Comparison of ENCODE assay signal across 19 cellular contexts in the genomic region with DNA sequence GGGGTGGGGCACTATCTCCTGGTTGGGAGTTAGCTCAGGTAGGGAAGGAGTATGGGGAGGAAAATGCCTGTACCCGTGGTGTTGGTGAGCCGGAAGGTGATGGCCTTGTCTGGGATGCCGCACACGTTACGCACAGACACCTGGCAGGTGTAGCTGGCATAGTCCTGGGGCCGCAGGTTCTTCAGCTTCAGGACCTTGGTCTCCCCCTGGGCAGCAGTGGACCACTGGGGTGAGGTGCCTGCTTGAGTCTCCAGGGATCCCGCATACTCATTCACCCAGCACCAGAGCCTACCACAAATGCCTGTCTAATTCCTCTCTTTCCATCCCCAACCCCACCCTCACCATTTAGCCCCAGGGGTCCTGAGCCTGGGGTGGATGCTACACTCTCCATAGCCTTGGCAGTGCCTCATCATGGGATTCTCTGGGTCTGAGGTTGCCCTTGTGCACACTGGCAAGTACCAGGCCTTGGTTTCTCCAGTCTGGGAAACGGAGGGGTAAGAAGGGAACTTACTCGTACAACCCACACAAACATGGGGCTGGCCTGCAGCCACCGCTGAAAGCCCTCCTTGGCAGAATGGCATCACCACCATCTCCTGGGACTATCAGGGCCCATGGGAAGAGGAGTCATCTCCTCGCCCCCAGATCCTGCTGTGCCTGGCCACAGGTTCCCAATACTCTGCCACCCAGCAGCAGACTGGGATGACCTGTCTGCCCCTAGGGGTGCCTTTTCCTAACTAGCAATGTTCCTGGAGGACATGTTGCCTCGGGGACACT. TPM values are rescaled to one million over a fixed set of nuclear protein-coding genes. Genes with fewer than 3 reads are reported as not detected.
DNase-seq lines count a peak whose midpoint lies in the region; ATAC-seq, FAIRE-seq and TF ChIP-seq lines count a peak whose summit lies in the region.
"Had no signal": no experiment of that assay in that cellular context is flagged by ENCODE, and none has a peak within 500 bp of the region (broad histone marks: within the 10 kb centered on the region; RNA-seq: fewer than 3 reads in every experiment).

No MANE protein-coding gene starts in this region.

- no peak for ATAC-seq in foreskin keratinocyte
- ATAC-seq: GM23338 had no signal

- H3K36me3 ChIP-seq in bronchial epithelial cell (ENCODE audit: control insufficient read depth, insufficient read depth, low read length) = no peaks in the 10 kb centered on the region

- H3K27me3 Mint-ChIP-seq in T-helper 2 cell treated with Interferon-gamma antibody and Interleukin-4, amounts not matched to agents 5 μg/mL and 100 μg/mL, for 36 hours (ENCODE audit: low read depth) = peaks cover 22% of the 10 kb centered on the region

- peaks cover 6% of the 10 kb centered on the region for H3K36me3 Mint-ChIP-seq in T-helper 2 cell treated with Interferon-gamma antibody and Interleukin-4, amounts not matched to agents 5 μg/mL and 100 μg/mL, for 36 hours (ENCODE audit: low read depth)

- H3K4me1 ChIP-seq in foreskin keratinocyte = peaks cover 13% of the 10 kb centered on the region

- no peak overlapping the region for H3K4me3 Mint-ChIP-seq in T-helper 2 cell treated with Interferon-gamma antibody and Interleukin-4, amounts not matched to agents 5 μg/mL and 100 μg/mL, for 36 hours
- H3K4me3 Mint-ChIP-seq: CD4-positive, alpha-beta T cell; GM23338; HFFc6 had no signal

- H3K4me3 ChIP-seq in bronchial epithelial cell (ENCODE audit: low read depth, low read length) = no peak overlapping the region
- H3K4me3 ChIP-seq: A549, GM23338 had no signal

- peak; percentile 84 for FAIRE-seq in bronchial epithelial cell (lab: Jason Lieb, UNC)
- FAIRE-seq: A549, D721Med, G401.6, GM12892, H54, HTR-8/SVneo had no signal

- H3K4me1 Mint-ChIP-seq in T-helper 2 cell treated with Interferon-gamma antibody and Interleukin-4, amounts not matched to agents 5 μg/mL and 100 μg/mL, for 36 hours (ENCODE audit: low read depth) = no peaks in the 10 kb centered on the region

- DNase-seq in T-helper 2 cell treated with Interferon-gamma antibody and Interleukin-4, amounts not matched to agents 5 μg/mL and 100 μg/mL, for 36 hours (ENCODE audit: low spot score) = no peak
- DNase-seq in T-helper 2 cell (no peak), bronchial epithelial cell (ENCODE audit: low read depth) (no peak), posterior vena cava (ENCODE audit: low spot score) (peak; percentile 70), NCI-H1436 (lab: John Stamatoyannopoulos, UW) (no peak), foreskin keratinocyte (no peak)
- DNase-seq in activated naive CD4-positive, alpha-beta T cell (lab: John Stamatoyannopoulos, UW) = no peak
- DNase-seq: Caco-2; CD4-positive, alpha-beta T cell; HFFc6 had no signal

- no peak for TF ChIP-seq CTCF in bronchial epithelial cell (IDR thresholded peaks at IDR 0.05; ENCODE audit: insufficient read depth, low read length, severe bottlenecking)
- TF ChIP-seq CTCF in foreskin keratinocyte (conservative IDR thresholded peaks at IDR 0.05) = no peak

- H3K27me3 ChIP-seq in bronchial epithelial cell (ENCODE audit: control insufficient read depth, insufficient read depth, low read length) (no peaks in the 10 kb centered on the region), foreskin keratinocyte (no peaks in the 10 kb centered on the region)

- intact Hi-C loops in posterior vena cava (cut with DNase I) = no loop called here

- peaks cover 17% of the 10 kb centered on the region for H3K9me3 Mint-ChIP-seq in T-helper 2 cell treated with Interferon-gamma antibody and Interleukin-4, amounts not matched to agents 5 μg/mL and 100 μg/mL, for 36 hours

- peak overlapping the region; percentile 26 for H3K27ac Mint-ChIP-seq in T-helper 2 cell treated with Interferon-gamma antibody and Interleukin-4, amounts not matched to agents 5 μg/mL and 100 μg/mL, for 36 hours
- H3K27ac Mint-ChIP-seq: CD4-positive, alpha-beta T cell; GM23338; HFFc6 had no signal

- H3K27ac ChIP-seq in foreskin keratinocyte = no peak overlapping the region
- H3K27ac ChIP-seq: 22Rv1, C4-2B had no signal

RNA-seq across cellular contexts. Expression of gene MDGA1, which starts 42.8 kb away (rescaled TPM):
- total RNA-seq in bronchial epithelial cell (0.26 TPM in 2 replicates), posterior vena cava (1 to 10 TPM; 3.5 to 7.6 TPM), foreskin keratinocyte (0.32 and 1.5 TPM in 2 replicates)
- 0.18 and 1.0 TPM in 2 replicates for polyA plus RNA-seq in foreskin keratinocyte
